ENCODE assay signal across 14 cellular contexts in the genomic region with DNA sequence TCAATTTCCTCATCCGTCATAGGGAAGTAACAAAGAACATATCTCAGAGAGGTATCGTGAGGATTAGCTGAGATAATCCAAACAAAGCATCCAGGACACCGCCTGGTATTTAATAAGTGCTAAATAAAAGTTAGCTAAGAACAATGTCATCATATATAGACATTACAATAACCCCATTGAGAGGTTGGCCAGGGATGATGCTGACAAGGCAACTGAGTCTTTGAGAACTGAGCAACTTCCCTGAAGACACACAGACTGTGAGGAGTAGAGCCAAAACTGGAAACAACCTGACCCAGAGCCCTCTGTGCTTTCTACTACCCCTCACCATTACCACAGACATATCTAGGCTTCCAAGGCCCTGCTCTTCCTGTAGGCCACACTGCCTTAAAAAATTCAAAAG.
"Had no signal": no experiment of that assay in that cellular context is flagged by ENCODE, and none has a peak within 500 bp of the region (broad histone marks: within the 10 kb centered on the region; RNA-seq: fewer than 3 reads in every experiment).

No MANE protein-coding gene starts in this region.

- DNase-seq: activated CD4-positive, alpha-beta T cell treated with anti-CD3 and anti-CD28 coated beads for 4 hours; amygdala; esophagus squamous epithelium; foreskin fibroblast; mesenchymal stem cell; retina; SK-N-SH; trophoblast cell had no signal

- H3K27ac ChIP-seq: esophagus squamous epithelium, parathyroid adenoma, skin epidermis had no signal

- H3K4me3 ChIP-seq: esophagus squamous epithelium, skin epidermis had no signal

- H3K27ac Mint-ChIP-seq: activated naive CD4-positive, alpha-beta T cell treated with anti-CD3 and anti-CD28 coated beads, Interleukin-2, amount 50 U/mL, for 24 hours; activated T-helper 2 cell treated with anti-CD3 and anti-CD28 coated beads, Interferon-gamma antibody, Interleukin-2, Interleukin-4, amounts not matched to agents 10 μg/mL and 5 μg/mL and 100 μg/mL, durations not matched to agents 14 hours and 24 hours and 36 hours; T-helper 1 cell treated with Interleukin-12 subunit alpha and Interleukin-12 subunit beta and Interleukin-4 antibody, amounts not matched to agents 30 μg/mL and 1 μg/mL, for 36 hours had no signal

- H3K9me3 Mint-ChIP-seq: activated naive CD4-positive, alpha-beta T cell treated with anti-CD3 and anti-CD28 coated beads, Interleukin-2, amount 50 U/mL, for 24 hours; activated T-helper 2 cell treated with anti-CD3 and anti-CD28 coated beads, Interferon-gamma antibody, Interleukin-2, Interleukin-4, amounts not matched to agents 10 μg/mL and 5 μg/mL and 100 μg/mL, durations not matched to agents 14 hours and 24 hours and 36 hours; neural crest cell; T-helper 1 cell treated with Interleukin-12 subunit alpha and Interleukin-12 subunit beta and Interleukin-4 antibody, amounts not matched to agents 30 μg/mL and 1 μg/mL, for 36 hours had no signal

- H3K9me3 ChIP-seq: esophagus squamous epithelium, SK-N-SH had no signal

- H3K27me3 ChIP-seq: esophagus squamous epithelium had no signal

- H3K27me3 Mint-ChIP-seq: activated naive CD4-positive, alpha-beta T cell treated with anti-CD3 and anti-CD28 coated beads, Interleukin-2, amount 50 U/mL, for 24 hours had no signal

- H3K4me3 Mint-ChIP-seq: activated naive CD4-positive, alpha-beta T cell treated with anti-CD3 and anti-CD28 coated beads, Interleukin-2, amount 50 U/mL, for 24 hours; neural crest cell; T-helper 1 cell treated with Interleukin-12 subunit alpha and Interleukin-12 subunit beta and Interleukin-4 antibody, amounts not matched to agents 30 μg/mL and 1 μg/mL, for 36 hours had no signal
